In the genomic region with DNA sequence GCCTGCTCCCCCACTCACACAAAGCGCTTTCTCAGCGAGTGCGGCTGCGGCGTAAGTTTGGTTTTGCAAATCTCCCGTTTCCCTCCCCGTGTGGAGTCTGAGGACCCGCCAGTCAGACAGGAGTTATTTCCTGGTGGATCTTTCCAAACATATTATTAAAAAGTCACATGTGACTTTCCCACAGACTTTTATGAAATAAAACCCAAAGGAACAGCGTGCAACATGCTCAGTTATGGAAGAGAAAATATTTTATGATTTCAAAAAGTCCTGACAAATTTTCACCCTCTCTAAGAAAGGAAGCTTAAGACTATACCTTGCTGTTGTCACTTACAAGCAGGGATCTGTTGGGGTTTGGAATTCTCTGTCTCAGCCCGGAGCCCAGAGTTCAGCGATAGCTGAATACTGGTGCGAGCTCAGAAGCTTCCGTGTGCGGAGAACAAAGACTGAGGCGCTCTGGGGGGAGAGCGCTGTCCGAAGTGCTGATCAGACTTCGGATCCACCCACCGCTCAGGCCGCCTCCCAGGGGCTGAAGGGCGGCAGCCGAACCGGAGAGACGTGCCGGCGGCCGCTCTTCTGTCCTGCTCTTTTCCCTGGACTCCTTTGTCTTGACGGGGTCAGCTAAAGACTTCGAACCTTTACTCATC, we compare ENCODE assay signal across 10 cellular contexts. TPM values are rescaled to one million over a fixed set of nuclear protein-coding genes. Genes with fewer than 3 reads are reported as not detected.
A peak's percentile ranks its signal among the peaks of the same experiment; 100 is the strongest.
DNase-seq lines count a peak whose midpoint lies in the region; TF ChIP-seq lines count a peak whose summit lies in the region.
"Had no signal": no experiment of that assay in that cellular context is flagged by ENCODE, and none has a peak within 500 bp of the region (broad histone marks: within the 10 kb centered on the region; RNA-seq: fewer than 3 reads in every experiment).

No MANE protein-coding gene starts in this region.

- TF ChIP-seq POLR2A in uterus (IDR thresholded peaks at IDR 0.05), result no peak

- no peaks in the 10 kb centered on the region for H3K9me3 Mint-ChIP-seq in neural crest cell

- DNase-seq in NCI-H510A treated with DMSO at 0.1 percent for 48 hours (lab: John Stamatoyannopoulos, UW) (peak; percentile 49), NCI-H510A (lab: John Stamatoyannopoulos, UW) (no peak), RPMI7951 (ENCODE audit: low read depth) (peak; percentile 51), epithelial cell of esophagus (ENCODE audit: low read depth) (peak; percentile 60), neural crest cell (ENCODE audit: low read depth, low spot score) (peak; percentile 72), T-helper 9 cell (no peak), NCI-H1105 (lab: John Stamatoyannopoulos, UW) (no peak), uterus (no peak)

- H3K9me3 ChIP-seq in uterus, result no peaks in the 10 kb centered on the region

- no peaks in the 10 kb centered on the region for H3K36me3 Mint-ChIP-seq in neural crest cell (ENCODE audit: low read depth)

- H3K27me3 Mint-ChIP-seq in neural crest cell (ENCODE audit: low read depth), result peaks cover 73% of the 10 kb centered on the region

- H3K4me1 ChIP-seq in uterus, result no peaks in the 10 kb centered on the region

- TF ChIP-seq CTCF in epithelial cell of esophagus (IDR thresholded peaks at IDR 0.05; ENCODE audit: insufficient read depth, low read depth, low read length, missing control alignments) (no peak), neural crest cell (conservative IDR thresholded peaks at IDR 0.05) (no peak), uterus (IDR thresholded peaks at IDR 0.05) (no peak)

- H3K27me3 ChIP-seq in uterus, result peaks cover 0 to 35% of the 10 kb centered on the region in 2 donors

- intact Hi-C loops in uterus (cut with DNase I; ENCODE audit: low total_unique reads), result no loop called here

- H3K36me3 ChIP-seq in uterus, result no peaks in the 10 kb centered on the region

- H3K4me3 Mint-ChIP-seq in neural crest cell, result peak overlapping the region; percentile 56
- H3K4me3 Mint-ChIP-seq: B cell had no signal

- H3K4me3 ChIP-seq in epithelial cell of esophagus (ENCODE audit: low read length) (no peak overlapping the region), uterus (no peak overlapping the region)
- H3K4me3 ChIP-seq: SK-N-MC had no signal

- H3K4me1 Mint-ChIP-seq in neural crest cell, result peaks cover 47% of the 10 kb centered on the region
- H3K4me1 Mint-ChIP-seq: B cell had no signal

- H3K27ac ChIP-seq in uterus, result no peak overlapping the region
- H3K27ac ChIP-seq: SK-N-MC had no signal

- peak overlapping the region; percentile 62 for H3K27ac Mint-ChIP-seq in neural crest cell (ENCODE audit: unreplicated experiment)
- H3K27ac Mint-ChIP-seq: B cell had no signal

RNA-seq across cellular contexts. Expression of gene MYT1, which starts 2.5 kb away (rescaled TPM):
- not detected in 2 replicates for total RNA-seq in RPMI7951 (2014; rRNA removed; shearing (Covaris generic))
- total RNA-seq in neural crest cell (4.0 and 4.3 TPM in 2 replicates), uterus (under 1 TPM in 1 of 4 donors, not detected in 3; 0.21 TPM)

RNA-seq across cellular contexts. Expression of gene NPBWR2, which starts 54.4 kb away (rescaled TPM):
- total RNA-seq in RPMI7951 (2014; rRNA removed; shearing (Covaris generic)), result not detected in 2 replicates
- total RNA-seq in neural crest cell (not detected in 2 replicates), uterus (not detected)
- total RNA-seq: B cell had no signal

Comparison
In these comparisons a context has a peak if more than half of its experiments do, and no peak if none do; other contexts are left out.
1. DNase-seq: peak in NCI-H510A treated with DMSO at 0.1 percent for 48 hours (single experiment), RPMI7951 (single experiment), epithelial cell of esophagus (single experiment) and neural crest cell (single experiment); none in NCI-H510A (single experiment), T-helper 9 cell (single experiment), NCI-H1105 (single experiment) and uterus (0 of 2).